In the genomic region with DNA sequence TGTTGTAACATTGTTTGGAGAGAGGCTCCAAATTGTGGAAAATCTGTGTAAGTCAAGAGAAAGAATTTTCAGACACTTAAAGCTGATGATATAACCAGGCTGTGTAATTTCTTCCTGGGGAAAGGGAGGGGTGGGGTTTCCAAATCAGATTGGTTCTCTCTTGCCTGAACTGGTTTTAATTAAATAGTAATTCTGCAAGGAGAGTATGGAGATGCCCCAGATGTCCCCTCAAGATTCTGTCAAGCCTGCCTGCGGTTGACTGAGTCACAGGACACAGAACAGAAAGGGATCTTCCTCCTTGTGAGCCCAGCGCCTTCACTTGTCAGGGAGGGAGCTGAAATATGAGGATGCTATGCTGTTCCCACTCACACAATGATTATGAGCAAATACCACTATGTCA, we compare ENCODE assay signal across 26 cellular contexts. TPM values are rescaled to one million over a fixed set of nuclear protein-coding genes. Genes with fewer than 3 reads are reported as not detected.
A peak's percentile ranks its signal among the peaks of the same experiment; 100 is the strongest.
DNase-seq lines count a peak whose midpoint lies in the region; ATAC-seq and TF ChIP-seq lines count a peak whose summit lies in the region.
"Had no signal": no experiment of that assay in that cellular context is flagged by ENCODE, and none has a peak within 500 bp of the region (broad histone marks: within the 10 kb centered on the region; RNA-seq: fewer than 3 reads in every experiment).

No MANE protein-coding gene starts in this region.

- H3K4me3 ChIP-seq in left ventricle myocardium inferior, result no peak overlapping the region
- no peak overlapping the region for H3K4me3 ChIP-seq in hepatocyte
- no peak overlapping the region for H3K4me3 ChIP-seq in aorta (ENCODE audit: low read length in 2 of 2)
- H3K4me3 ChIP-seq: heart right ventricle, PC-9, right atrium auricular region had no signal

- H3K4me2 ChIP-seq in hepatocyte, result no peak overlapping the region
- H3K4me2 ChIP-seq: PC-9 had no signal

- H3K9me2 ChIP-seq in hepatocyte (replicated peaks; ENCODE audit: insufficient read depth), result no peaks in the 10 kb centered on the region

- no peak overlapping the region for H2AFZ ChIP-seq in hepatocyte
- H2AFZ ChIP-seq: PC-9 had no signal

- H3K27me3 ChIP-seq in left ventricle myocardium inferior (ENCODE audit: low read depth) (no peaks in the 10 kb centered on the region), hepatocyte (no peaks in the 10 kb centered on the region), aorta (ENCODE audit: control insufficient read depth in 1 of 2, insufficient read depth in 2 of 2, low read length in 1 of 2) (no peaks in the 10 kb centered on the region)
- H3K27me3 ChIP-seq: heart right ventricle, right atrium auricular region had no signal

- intact Hi-C loops in left ventricle myocardium superior (cut with micrococcal nuclease), result no loop called here
- intact Hi-C loops in left ventricle myocardium inferior (cut with micrococcal nuclease), result no loop called here
- intact Hi-C loops in aorta (cut with DNase I), result no loop called here

- H3K27ac Mint-ChIP-seq in T-helper 17 cell, result peak overlapping the region; percentile 67
- H3K27ac Mint-ChIP-seq: activated B cell treated with CpG ODN at 0.5 μM for 24 hours; brain; dendritic cell treated with granulocyte-macrophage colony-stimulating factor and Interleukin-4, amounts not matched to agents 40 ng/mL and 50 ng/mL, for 4 days had no signal

- peaks cover 30% of the 10 kb centered on the region for H3K4me1 Mint-ChIP-seq in T-helper 17 cell
- H3K4me1 Mint-ChIP-seq: activated B cell treated with CpG ODN at 0.5 μM for 24 hours, brain had no signal

- H3K27ac ChIP-seq in left ventricle myocardium inferior (replicated peaks), result no peak overlapping the region
- H3K27ac ChIP-seq in hepatocyte, result peak overlapping the region; percentile 85
- H3K27ac ChIP-seq in aorta (ENCODE audit: low read depth in 1 of 2, low read length in 2 of 2), result no peak overlapping the region
- H3K27ac ChIP-seq: epithelial cell of prostate, heart right ventricle, neutrophil, PC-9, right atrium auricular region had no signal

- no peak overlapping the region for H3K4me3 Mint-ChIP-seq in T-helper 17 cell
- H3K4me3 Mint-ChIP-seq: activated B cell treated with CpG ODN at 0.5 μM for 24 hours; brain; dendritic cell treated with granulocyte-macrophage colony-stimulating factor and Interleukin-4, amounts not matched to agents 40 ng/mL and 50 ng/mL, for 4 days had no signal

- no peaks in the 10 kb centered on the region for H3K79me2 ChIP-seq in hepatocyte

- TF ChIP-seq CTCF in left ventricle myocardium inferior (IDR thresholded peaks at IDR 0.05; ENCODE audit: borderline replicate concordance) (no peak), hepatocyte (IDR thresholded peaks at IDR 0.05; ENCODE audit: poor library complexity) (no peak)

- DNase-seq in left ventricle myocardium superior (no peak), left ventricle myocardium inferior (no peak), T-helper 17 cell (no peak), hepatocyte (ENCODE audit: low spot score) (peak; percentile 16), aorta (no peak), kidney glomerular epithelial cell (lab: John Stamatoyannopoulos, UW) (no peak)
- DNase-seq: ACHN; activated B cell treated with CpG ODN at 0.5 μM for 24 hours; activated naive CD4-positive, alpha-beta T cell; Calu3; GF-D8; heart right ventricle; midbrain; NCI-H187 treated with DMSO at 0.1 percent for 48 hours; NCI-H510A treated with DMSO at 0.1 percent for 48 hours; PC-9; substantia nigra had no signal

- peak; percentile 23 for ATAC-seq in left ventricle myocardium superior
- no peak for ATAC-seq in T-helper 17 cell
- ATAC-seq in aorta (ENCODE audit: low FRiP score), result peak; percentile 50
- no peak for ATAC-seq in GM19455 (IDR thresholded peaks at IDR 0.05; ENCODE audit: unreplicated experiment)
- ATAC-seq in HG02588 (IDR thresholded peaks at IDR 0.05; ENCODE audit: unreplicated experiment), result no peak

- WGBS in hepatocyte (ENCODE audit: low lambda C conversion rate, missing lambda C conversion rate), result 65% methylated on average over 2 of the region's 2 CpGs
- WGBS in aorta, 2 donors, result 89 to 93% methylated on average over 2 of the region's 2 CpGs

- H3K9me3 ChIP-seq in left ventricle myocardium inferior (replicated peaks), result no peaks in the 10 kb centered on the region
- no peaks in the 10 kb centered on the region for H3K9me3 ChIP-seq in T-helper 17 cell (ENCODE audit: control insufficient read depth, low read length, poor library complexity, severe bottlenecking)
- no peaks in the 10 kb centered on the region for H3K9me3 ChIP-seq in hepatocyte (ENCODE audit: low read depth)
- no peaks in the 10 kb centered on the region for H3K9me3 ChIP-seq in aorta (ENCODE audit: control insufficient read depth, low read length)
- H3K9me3 ChIP-seq: heart right ventricle, neutrophil, right atrium auricular region had no signal

- H3K36me3 ChIP-seq in left ventricle myocardium inferior, result no peaks in the 10 kb centered on the region
- H3K36me3 ChIP-seq in hepatocyte (replicated peaks; ENCODE audit: insufficient read depth, low read depth), result no peaks in the 10 kb centered on the region
- no peaks in the 10 kb centered on the region for H3K36me3 ChIP-seq in aorta (ENCODE audit: control insufficient read depth in 1 of 2, insufficient read depth in 2 of 2, low read length in 1 of 2)
- H3K36me3 ChIP-seq: heart right ventricle, neutrophil, right atrium auricular region had no signal

- H3K27me3 Mint-ChIP-seq in T-helper 17 cell, result no peaks in the 10 kb centered on the region

- H3K4me1 ChIP-seq in left ventricle myocardium inferior, result peaks cover 14% of the 10 kb centered on the region
- H3K4me1 ChIP-seq in hepatocyte (ENCODE audit: insufficient read depth), result peaks cover 19% of the 10 kb centered on the region
- H3K4me1 ChIP-seq in aorta (ENCODE audit: control insufficient read depth in 1 of 2, insufficient read depth in 2 of 2, low read length in 2 of 2), result no peaks in the 10 kb centered on the region
- H3K4me1 ChIP-seq: right atrium auricular region had no signal

- no peaks in the 10 kb centered on the region for H4K20me1 ChIP-seq in hepatocyte (ENCODE audit: insufficient read depth, poor library complexity, severe bottlenecking)

- H3K36me3 Mint-ChIP-seq in T-helper 17 cell (ENCODE audit: low read depth), result peaks cover 3% of the 10 kb centered on the region
- H3K36me3 Mint-ChIP-seq: brain had no signal

RNA-seq across cellular contexts. Expression of a gene that starts 54.5 kb away (rescaled TPM):
- not detected for total RNA-seq in left ventricle myocardium superior
- total RNA-seq in left ventricle myocardium inferior, result not detected
- total RNA-seq in T-helper 17 cell, result not detected
- not detected in 2 replicates for total RNA-seq in hepatocyte
- polyA plus RNA-seq in hepatocyte, result not detected in 2 replicates
- total RNA-seq in aorta, result not detected
- not detected for polyA plus RNA-seq in aorta
- total RNA-seq: activated B cell treated with CpG ODN at 0.5 μM for 24 hours, Calu3, H4, heart right ventricle, kidney epithelial cell, PC-9, right atrium auricular region had no signal
- polyA plus RNA-seq: heart right ventricle had no signal

Comparison
In these comparisons a context has a peak if more than half of its experiments do, and no peak if none do; other contexts are left out.
1. ATAC-seq: peak in left ventricle myocardium superior (single experiment) and aorta (single experiment); none in T-helper 17 cell (single experiment), GM19455 (single experiment) and HG02588 (single experiment).